7 cellular contexts compared by ENCODE assay signal in the genomic region with DNA sequence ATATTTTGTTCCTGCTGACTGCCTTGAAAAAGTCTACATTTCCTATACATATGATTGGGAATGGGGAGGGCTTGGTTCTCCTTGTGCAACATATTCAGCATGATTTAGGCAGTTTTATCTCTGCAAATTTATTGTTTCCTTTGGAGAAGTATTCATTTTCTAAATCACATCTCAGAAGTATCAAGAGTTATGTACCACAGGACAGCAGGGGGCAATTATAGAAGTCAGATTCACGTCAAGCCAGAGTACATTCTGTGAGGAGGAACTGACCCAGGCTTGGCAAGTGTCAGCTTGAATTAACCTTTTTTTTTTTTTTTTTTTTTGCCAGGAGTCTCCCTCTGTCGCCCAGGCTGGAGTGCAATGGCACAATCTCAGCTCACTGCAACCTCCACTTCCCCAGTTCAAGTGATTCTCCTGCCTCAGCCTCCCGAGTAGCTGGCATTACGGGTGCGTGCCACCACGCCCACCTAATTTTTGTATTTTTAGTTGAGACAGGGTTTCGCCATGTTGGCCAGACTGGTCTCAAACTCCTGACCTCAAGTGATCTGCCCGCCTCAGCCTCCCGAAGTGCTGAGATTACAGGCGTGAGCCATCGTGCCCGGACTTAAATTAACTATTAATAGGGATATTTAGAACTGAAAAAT. TPM values are rescaled to one million over a fixed set of nuclear protein-coding genes. Genes with fewer than 3 reads are reported as not detected.
A peak's percentile ranks its signal among the peaks of the same experiment; 100 is the strongest.
DNase-seq lines count a peak whose midpoint lies in the region; ATAC-seq and TF ChIP-seq lines count a peak whose summit lies in the region.
"Not testable (repeated sequence)": the region's sequence is repeated elsewhere in the genome, so short reads cannot be mapped to it uniquely, and the experiment has no call there.

No MANE protein-coding gene starts in this region.

- H3K36me3 ChIP-seq in KOPT-K1 (ENCODE audit: insufficient read depth, low read length); esophagus muscularis mucosa; right lobe of liver; skeletal muscle tissue (ENCODE audit: control insufficient read depth in 3 of 3, insufficient read depth in 3 of 3, low read length in 3 of 3): not testable (repeated sequence)

- not testable (repeated sequence) for H3K9ac ChIP-seq in skeletal muscle tissue (ENCODE audit: low read depth in 1 of 3, low read length in 3 of 3)

- CTCF ChIA-PET in T-cell (lab: Charles Lee) = interaction anchor here (0.6 to 2.6 kb wide), 25 partner anchors 10 to 815 kb away, joined by 3 to 37 read pairs (median 4); partner anchors contain the start of genes METTL4 (in 1 of the 2), NDC80 (in 1 of the 2) and SMCHD1 (in 1 of the 2)

- not testable (repeated sequence) for TF ChIP-seq EP300 in esophagus muscularis mucosa (IDR thresholded peaks at IDR 0.05)

- H3K4me3 ChIP-seq in esophagus muscularis mucosa; right lobe of liver; skeletal muscle tissue (ENCODE audit: low read length in 3 of 3): not testable (repeated sequence)

- peaks cover 95 to 97% (median 96%) of the 10 kb centered on the region in 3 donors for H3K4me1 Mint-ChIP-seq in T-cell

- peak overlapping the region; percentile 66 to 84 (median 79) for H3K4me3 Mint-ChIP-seq in T-cell

- peak overlapping the region; percentile 99 to 100 for H3K27ac Mint-ChIP-seq in T-cell
- peak overlapping the region; percentile 86 to 91 for H3K27ac Mint-ChIP-seq in activated naive CD4-positive, alpha-beta T cell treated with anti-CD3 and anti-CD28 coated beads, Interleukin-2, amount 50 U/mL, for 72 hours

- H3K27ac ChIP-seq in KOPT-K1 (ENCODE audit: low read depth, low read length, poor library complexity, severe bottlenecking) = peak overlapping the region; percentile 89
- H3K27ac ChIP-seq in esophagus muscularis mucosa (replicated peaks in 1 of 4) = peak overlapping the region; percentile 52 to 77 (median 68)
- H3K27ac ChIP-seq in right lobe of liver = peak overlapping the region; percentile 47 to 64 (median 62)
- peak overlapping the region; percentile 42 for H3K27ac ChIP-seq in skeletal muscle tissue (ENCODE audit: low read depth, low read length)

- intact Hi-C loops in esophagus muscularis mucosa (cut with DNase I); right lobe of liver (cut with DNase I): not testable (repeated sequence)

- POLR2A ChIA-PET in T-cell (lab: Charles Lee) = interaction anchor here (0.6 to 2.7 kb wide), 15 partner anchors 11 to 811 kb away, joined by 3 to 120 read pairs (median 7); partner anchors contain the start of genes SMCHD1 (in 2 of the 2), METTL4 (in 1 of the 2) and NDC80 (in 1 of the 2)

- not testable (repeated sequence) for H3K9me3 Mint-ChIP-seq in T-cell
- peaks cover 8 to 27% of the 10 kb centered on the region in 2 donors for H3K9me3 Mint-ChIP-seq in activated naive CD4-positive, alpha-beta T cell treated with anti-CD3 and anti-CD28 coated beads, Interleukin-2, amount 50 U/mL, for 72 hours

- WGBS in esophagus muscularis mucosa = 85% methylated on average over 12 of the region's 12 CpGs
- 60% methylated on average over 12 of the region's 12 CpGs for WGBS in right lobe of liver (ENCODE audit: insufficient coverage, low coverage, low lambda C conversion rate, missing lambda C conversion rate)

- TF ChIP-seq CTCF in esophagus muscularis mucosa (IDR thresholded peaks at IDR 0.05); right lobe of liver (IDR thresholded peaks at IDR 0.05): not testable (repeated sequence)

- not testable (repeated sequence) for TF ChIP-seq POLR2A in esophagus muscularis mucosa (IDR thresholded peaks at IDR 0.05; ENCODE audit: low read depth); right lobe of liver (IDR thresholded peaks at IDR 0.05)

- ATAC-seq in GM18498 (IDR thresholded peaks at IDR 0.05; ENCODE audit: unreplicated experiment) (peak; percentile 23), T-cell (replicated peaks in 1 of 4) (peak; percentile 38 to 45 (median 44)), right lobe of liver (peak; percentile 39 to 76 (median 50))
- not testable (repeated sequence) for ATAC-seq in activated naive CD4-positive, alpha-beta T cell treated with anti-CD3 and anti-CD28 coated beads, Interleukin-2, amount 50 U/mL, for 72 hours

- H3K9me3 ChIP-seq in KOPT-K1 (ENCODE audit: insufficient read depth, low read length, poor library complexity, severe bottlenecking) = peaks cover 12% of the 10 kb centered on the region
- not testable (repeated sequence) for H3K9me3 ChIP-seq in esophagus muscularis mucosa; right lobe of liver; skeletal muscle tissue (ENCODE audit: control insufficient read depth in 3 of 3, low read length in 3 of 3)

- not testable (repeated sequence) for H3K27me3 Mint-ChIP-seq in T-cell

- not testable (repeated sequence) for H3K27me3 ChIP-seq in esophagus muscularis mucosa; right lobe of liver; skeletal muscle tissue (ENCODE audit: control insufficient read depth in 3 of 3, insufficient read depth in 3 of 3, low read length in 3 of 3)

- not testable (repeated sequence) for H3K36me3 Mint-ChIP-seq in T-cell
- peaks cover 20 to 52% of the 10 kb centered on the region in 2 donors for H3K36me3 Mint-ChIP-seq in activated naive CD4-positive, alpha-beta T cell treated with anti-CD3 and anti-CD28 coated beads, Interleukin-2, amount 50 U/mL, for 72 hours

- DNase-seq in T-cell = peak in 13 of 34 experiments; percentile 7 to 42 (median 15)
- DNase-seq in activated naive CD4-positive, alpha-beta T cell treated with anti-CD3 and anti-CD28 coated beads, Interleukin-2, amount 50 U/mL, for 72 hours (ENCODE audit: low spot score in 2 of 2); esophagus muscularis mucosa (ENCODE audit: extremely low spot score); right lobe of liver: not testable (repeated sequence)

- H3K4me1 ChIP-seq in esophagus muscularis mucosa = peaks cover 3 to 14% (median 8%) of the 10 kb centered on the region in 4 donors
- H3K4me1 ChIP-seq in right lobe of liver; skeletal muscle tissue (ENCODE audit: control insufficient read depth in 3 of 3, insufficient read depth in 3 of 3, low read length in 3 of 3): not testable (repeated sequence)

RNA-seq across cellular contexts. Expression of gene SMCHD1, which starts 18.2 kb away (rescaled TPM):
- 100 to 1,000 TPM; 179 to 423 (median 206) TPM for total RNA-seq in T-cell
- 100 to 1,000 TPM; 112 to 136 TPM for total RNA-seq in activated naive CD4-positive, alpha-beta T cell treated with anti-CD3 and anti-CD28 coated beads, Interleukin-2, amount 50 U/mL, for 72 hours
- total RNA-seq in esophagus muscularis mucosa = 10 to 100 TPM; 47.9 to 62.3 (median 58.2) TPM
- 10 to 100 TPM; 13.9 to 31.0 (median 17.3) TPM for total RNA-seq in right lobe of liver
- total RNA-seq in skeletal muscle tissue = 102 TPM
